In genomic region chr14:92794547-92794941, GRCh38 we compare ENCODE assay signal across 1 cellular context.
TF ChIP-seq lines count a peak whose summit lies in the region.

No MANE protein-coding gene starts in this region.

TF ChIP-seq in K562, 482 proteins besides CTCF, POLR2A, EP300 and RAD21 (continued from another document):
- 0 out of 2 replicates have a peak, but pooled peaks have one; percentile 7 for TF ChIP-seq NCOA1 (IDR thresholded peaks at IDR 0.05; ENCODE audit: low read depth)
- TF ChIP-seq NR2C2 (CRISPR knock-in tag; IDR thresholded peaks at IDR 0.05), result no peak
- TF ChIP-seq NR2C2 (tag; IDR thresholded peaks at IDR 0.05), result peak; percentile 7
- TF ChIP-seq EGR1 (conservative IDR thresholded peaks at IDR 0.05), result 0 out of 2 replicates have a peak, but pooled peaks have one; percentile 7
- 0 out of 2 replicates have a peak, but pooled peaks have one; percentile 8 for TF ChIP-seq ZBTB7A (IDR thresholded peaks at IDR 0.05; ENCODE audit: borderline replicate concordance, control insufficient read depth, low read depth, low read length)
- TF ChIP-seq, protein P1, sequence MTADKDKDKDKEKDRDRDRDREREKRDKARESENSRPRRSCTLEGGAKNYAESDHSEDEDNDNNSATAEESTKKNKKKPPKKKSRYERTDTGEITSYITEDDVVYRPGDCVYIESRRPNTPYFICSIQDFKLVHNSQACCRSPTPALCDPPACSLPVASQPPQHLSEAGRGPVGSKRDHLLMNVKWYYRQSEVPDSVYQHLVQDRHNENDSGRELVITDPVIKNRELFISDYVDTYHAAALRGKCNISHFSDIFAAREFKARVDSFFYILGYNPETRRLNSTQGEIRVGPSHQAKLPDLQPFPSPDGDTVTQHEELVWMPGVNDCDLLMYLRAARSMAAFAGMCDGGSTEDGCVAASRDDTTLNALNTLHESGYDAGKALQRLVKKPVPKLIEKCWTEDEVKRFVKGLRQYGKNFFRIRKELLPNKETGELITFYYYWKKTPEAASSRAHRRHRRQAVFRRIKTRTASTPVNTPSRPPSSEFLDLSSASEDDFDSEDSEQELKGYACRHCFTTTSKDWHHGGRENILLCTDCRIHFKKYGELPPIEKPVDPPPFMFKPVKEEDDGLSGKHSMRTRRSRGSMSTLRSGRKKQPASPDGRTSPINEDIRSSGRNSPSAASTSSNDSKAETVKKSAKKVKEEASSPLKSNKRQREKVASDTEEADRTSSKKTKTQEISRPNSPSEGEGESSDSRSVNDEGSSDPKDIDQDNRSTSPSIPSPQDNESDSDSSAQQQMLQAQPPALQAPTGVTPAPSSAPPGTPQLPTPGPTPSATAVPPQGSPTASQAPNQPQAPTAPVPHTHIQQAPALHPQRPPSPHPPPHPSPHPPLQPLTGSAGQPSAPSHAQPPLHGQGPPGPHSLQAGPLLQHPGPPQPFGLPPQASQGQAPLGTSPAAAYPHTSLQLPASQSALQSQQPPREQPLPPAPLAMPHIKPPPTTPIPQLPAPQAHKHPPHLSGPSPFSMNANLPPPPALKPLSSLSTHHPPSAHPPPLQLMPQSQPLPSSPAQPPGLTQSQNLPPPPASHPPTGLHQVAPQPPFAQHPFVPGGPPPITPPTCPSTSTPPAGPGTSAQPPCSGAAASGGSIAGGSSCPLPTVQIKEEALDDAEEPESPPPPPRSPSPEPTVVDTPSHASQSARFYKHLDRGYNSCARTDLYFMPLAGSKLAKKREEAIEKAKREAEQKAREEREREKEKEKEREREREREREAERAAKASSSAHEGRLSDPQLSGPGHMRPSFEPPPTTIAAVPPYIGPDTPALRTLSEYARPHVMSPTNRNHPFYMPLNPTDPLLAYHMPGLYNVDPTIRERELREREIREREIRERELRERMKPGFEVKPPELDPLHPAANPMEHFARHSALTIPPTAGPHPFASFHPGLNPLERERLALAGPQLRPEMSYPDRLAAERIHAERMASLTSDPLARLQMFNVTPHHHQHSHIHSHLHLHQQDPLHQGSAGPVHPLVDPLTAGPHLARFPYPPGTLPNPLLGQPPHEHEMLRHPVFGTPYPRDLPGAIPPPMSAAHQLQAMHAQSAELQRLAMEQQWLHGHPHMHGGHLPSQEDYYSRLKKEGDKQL (CRISPR knock-in tag; IDR thresholded peaks at IDR 0.05; ENCODE audit: borderline replicate concordance), result no peak
- TF ChIP-seq, protein P2, sequence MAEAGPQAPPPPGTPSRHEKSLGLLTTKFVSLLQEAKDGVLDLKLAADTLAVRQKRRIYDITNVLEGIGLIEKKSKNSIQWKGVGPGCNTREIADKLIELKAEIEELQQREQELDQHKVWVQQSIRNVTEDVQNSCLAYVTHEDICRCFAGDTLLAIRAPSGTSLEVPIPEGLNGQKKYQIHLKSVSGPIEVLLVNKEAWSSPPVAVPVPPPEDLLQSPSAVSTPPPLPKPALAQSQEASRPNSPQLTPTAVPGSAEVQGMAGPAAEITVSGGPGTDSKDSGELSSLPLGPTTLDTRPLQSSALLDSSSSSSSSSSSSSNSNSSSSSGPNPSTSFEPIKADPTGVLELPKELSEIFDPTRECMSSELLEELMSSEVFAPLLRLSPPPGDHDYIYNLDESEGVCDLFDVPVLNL (CRISPR knock-in tag; IDR thresholded peaks at IDR 0.05; ENCODE audit: low read depth), result peak; percentile 50; the same call in 1 of the 2 replicates
- TF ChIP-seq SP1 (CRISPR knock-in tag; IDR thresholded peaks at IDR 0.05), result no peak
- no peak for TF ChIP-seq CEBPG (CRISPR knock-in tag; IDR thresholded peaks at IDR 0.05)
- TF ChIP-seq CEBPG (tag; conservative IDR thresholded peaks at IDR 0.05 in 1 of 2, IDR thresholded peaks at IDR 0.05 in 1 of 2), result no peak
- TF ChIP-seq RBFOX2 (IDR thresholded peaks at IDR 0.05; ENCODE audit: low read depth, low read length), result peak; percentile 51
- TF ChIP-seq ZFX (CRISPR knock-in tag; IDR thresholded peaks at IDR 0.05), result peak; percentile 80
